ENCODE assay signal across 19 cellular contexts in genomic region chr19:23262892-23263291, GRCh38. TPM values are rescaled to one million over a fixed set of nuclear protein-coding genes. Genes with fewer than 3 reads are reported as not detected.
DNase-seq lines count a peak whose midpoint lies in the region; ATAC-seq, FAIRE-seq and TF ChIP-seq lines count a peak whose summit lies in the region.
"Had no signal": no experiment of that assay in that cellular context is flagged by ENCODE, and none has a peak within 500 bp of the region (broad histone marks: within the 10 kb centered on the region; RNA-seq: fewer than 3 reads in every experiment).

No MANE protein-coding gene starts in this region.

- H3K9ac ChIP-seq in HepG2 (ENCODE audit: insufficient read depth, low read depth, low read length): no peak overlapping the region
- H3K9ac ChIP-seq: BLaER1 treated with 17β-estradiol and CSF1 and Interleukin-3, amounts not matched to agents 10 nM and 100 nM had no signal

- TF ChIP-seq CTCF in activated CD8-positive, alpha-beta T cell treated with anti-CD3 and anti-CD28 coated beads for 36 hours (IDR thresholded peaks at IDR 0.05): no peak
- TF ChIP-seq CTCF in HepG2 (CRISPR knock-in tag; IDR thresholded peaks at IDR 0.05): no peak

- peaks cover 34% of the 10 kb centered on the region for H3K4me1 ChIP-seq in HepG2 (ENCODE audit: insufficient read depth, low read length)
- no peaks in the 10 kb centered on the region for H3K4me1 ChIP-seq in HAP-1
- H3K4me1 ChIP-seq: BLaER1 treated with 17β-estradiol and CSF1 and Interleukin-3, amounts not matched to agents 10 nM and 100 nM had no signal

- POLR2A ChIA-PET in activated CD8-positive, alpha-beta T cell treated with anti-CD3 and anti-CD28 coated beads for 36 hours (lab: Charles Lee): interaction anchor here (1.3 kb wide), 1 partner anchor 11 kb away, joined by 3 read pairs; no protein-coding TSS in a partner anchor
- POLR2A ChIA-PET in activated CD8-positive, alpha-beta T cell treated with anti-CD3 and anti-CD28 coated beads, Interleukin-2, amount 10 ng/mL, durations not matched to agents 7 days and 5 days (lab: Charles Lee): no interaction called here
- POLR2A ChIA-PET in HepG2 (lab: Yijun Ruan, JAX): interaction anchor here (1.2 to 2.9 kb wide), 2 partner anchors 11 to 13 kb away, joined by 5 to 15 read pairs; partner anchors contain the start of gene ZNF724

- H3K4me2 ChIP-seq in HepG2 (ENCODE audit: low read depth, low read length): no peak overlapping the region
- H3K4me2 ChIP-seq: BLaER1 treated with 17β-estradiol and CSF1 and Interleukin-3, amounts not matched to agents 10 nM and 100 nM had no signal

- H3K27me3 Mint-ChIP-seq in activated CD8-positive, alpha-beta T cell treated with anti-CD3 and anti-CD28 coated beads for 36 hours: no peaks in the 10 kb centered on the region
- no peaks in the 10 kb centered on the region for H3K27me3 Mint-ChIP-seq in activated CD8-positive, alpha-beta T cell treated with anti-CD3 and anti-CD28 coated beads, Interleukin-2, amount 10 ng/mL, durations not matched to agents 7 days and 5 days (ENCODE audit: low read depth)
- H3K27me3 Mint-ChIP-seq in stimulated activated naive CD8-positive, alpha-beta T cell treated with anti-CD3 and anti-CD28 coated beads, Interleukin-15, amount 100 ng/mL, for 72 hours: no peaks in the 10 kb centered on the region
- H3K27me3 Mint-ChIP-seq: CD4-positive, CD25-positive, alpha-beta regulatory T cell had no signal

- in situ Hi-C loops in HepG2 (cut with HindIII; ENCODE audit: extremely low pct_ligation_motif_present, low pct_unique_long_range_greater_than_20kb) (loop anchor here (25.0 kb wide), 1 partner anchor 774 kb away; no protein-coding TSS in a partner anchor), HAP-1 (cut with MboI; ENCODE audit: low sequenced_read_pairs) (no loop called here)

- H3K79me2 ChIP-seq in HepG2 (ENCODE audit: insufficient read depth, low read length): no peaks in the 10 kb centered on the region

- TF ChIP-seq RAD21 in HepG2 (CRISPR knock-in tag; IDR thresholded peaks at IDR 0.05): no peak

- WGBS in HepG2 (ENCODE audit: low lambda C conversion rate): 71% methylated on average over 4 of the region's 4 CpGs

- no peaks in the 10 kb centered on the region for H4K20me1 ChIP-seq in HepG2 (ENCODE audit: insufficient read depth, low read length)
- H4K20me1 ChIP-seq: BLaER1 treated with 17β-estradiol and CSF1 and Interleukin-3, amounts not matched to agents 10 nM and 100 nM had no signal

- no peak for FAIRE-seq in HepG2 (lab: Jason Lieb, UNC)
- FAIRE-seq: H1 had no signal

- H3K36me3 ChIP-seq in HepG2 (replicated peaks in 1 of 2; ENCODE audit: control insufficient read depth in 1 of 2, insufficient read depth in 2 of 2, low read length in 2 of 2) (peaks cover 4 to 18% of the 10 kb centered on the region in 2 experiments; a peak in 4 of 5 replicates), HAP-1 (replicated peaks) (peaks cover 29% of the 10 kb centered on the region)

- peak overlapping the region; percentile 21 for H3K27ac Mint-ChIP-seq in activated CD8-positive, alpha-beta T cell treated with anti-CD3 and anti-CD28 coated beads for 36 hours
- H3K27ac Mint-ChIP-seq in activated CD8-positive, alpha-beta T cell treated with anti-CD3 and anti-CD28 coated beads, Interleukin-2, amount 10 ng/mL, durations not matched to agents 7 days and 5 days: no peak overlapping the region
- no peak overlapping the region for H3K27ac Mint-ChIP-seq in stimulated activated naive CD8-positive, alpha-beta T cell treated with anti-CD3 and anti-CD28 coated beads, Interleukin-15, amount 100 ng/mL, for 72 hours
- H3K27ac Mint-ChIP-seq in stimulated activated effector memory CD8-positive, alpha-beta T cell treated with anti-CD3 and anti-CD28 coated beads, Interleukin-12 subunit alpha, Interleukin-12 subunit beta, amount 100 ng/mL, for 72 hours: peak overlapping the region; percentile 43
- H3K27ac Mint-ChIP-seq: HFFc6 had no signal

- BruUV-seq in HepG2 (replicated peaks; lab: Mats Ljungman, UMichigan): no TSS peak

- no peak for TF ChIP-seq EP300 in HepG2 (IDR thresholded peaks at IDR 0.05; ENCODE audit: low read depth in 2 of 2, low read length in 2 of 2)
- TF ChIP-seq EP300 in HepG2 (CRISPR knock-in tag; IDR thresholded peaks at IDR 0.05; ENCODE audit: borderline replicate concordance): no peak

- no peak overlapping the region for H3K4me3 Mint-ChIP-seq in activated CD8-positive, alpha-beta T cell treated with anti-CD3 and anti-CD28 coated beads for 36 hours
- no peak overlapping the region for H3K4me3 Mint-ChIP-seq in activated CD8-positive, alpha-beta T cell treated with anti-CD3 and anti-CD28 coated beads, Interleukin-2, amount 10 ng/mL, durations not matched to agents 7 days and 5 days
- H3K4me3 Mint-ChIP-seq in stimulated activated naive CD8-positive, alpha-beta T cell treated with anti-CD3 and anti-CD28 coated beads, Interleukin-15, amount 100 ng/mL, for 72 hours: no peak overlapping the region
- no peak overlapping the region for H3K4me3 Mint-ChIP-seq in stimulated activated effector memory CD8-positive, alpha-beta T cell treated with anti-CD3 and anti-CD28 coated beads, Interleukin-12 subunit alpha, Interleukin-12 subunit beta, amount 100 ng/mL, for 72 hours
- H3K4me3 Mint-ChIP-seq: CD4-positive, CD25-positive, alpha-beta regulatory T cell; HFFc6 had no signal

- ATAC-seq in activated CD8-positive, alpha-beta T cell treated with anti-CD3 and anti-CD28 coated beads for 36 hours: no peak
- no peak for ATAC-seq in activated CD8-positive, alpha-beta T cell treated with anti-CD3 and anti-CD28 coated beads, Interleukin-2, amount 10 ng/mL, durations not matched to agents 7 days and 5 days
- peak; percentile 24 for ATAC-seq in stimulated activated naive CD8-positive, alpha-beta T cell treated with anti-CD3 and anti-CD28 coated beads, Interleukin-15, Interleukin-2, amounts not matched to agents 100 U/mL and 50 U/mL, for 24 hours
- ATAC-seq in stimulated activated naive CD8-positive, alpha-beta T cell treated with anti-CD3 and anti-CD28 coated beads, Interleukin-15, amount 100 ng/mL, for 72 hours: no peak
- peak; percentile 67 for ATAC-seq in HepG2
- peak; percentile 8 for ATAC-seq in stimulated activated effector memory CD8-positive, alpha-beta T cell treated with anti-CD3 and anti-CD28 coated beads, Interleukin-12 subunit alpha, Interleukin-12 subunit beta, amount 100 ng/mL, for 72 hours

- H2AFZ ChIP-seq in HepG2 (ENCODE audit: low read length): no peak overlapping the region

- peaks cover 63% of the 10 kb centered on the region for H3K36me3 Mint-ChIP-seq in activated CD8-positive, alpha-beta T cell treated with anti-CD3 and anti-CD28 coated beads for 36 hours (ENCODE audit: low read depth)
- peaks cover 72% of the 10 kb centered on the region for H3K36me3 Mint-ChIP-seq in activated CD8-positive, alpha-beta T cell treated with anti-CD3 and anti-CD28 coated beads, Interleukin-2, amount 10 ng/mL, durations not matched to agents 7 days and 5 days (ENCODE audit: low read depth)
- peaks cover 48% of the 10 kb centered on the region for H3K36me3 Mint-ChIP-seq in stimulated activated effector memory CD8-positive, alpha-beta T cell treated with anti-CD3 and anti-CD28 coated beads, Interleukin-12 subunit alpha, Interleukin-12 subunit beta, amount 100 ng/mL, for 72 hours

- H3K9me3 ChIP-seq in HepG2 (ENCODE audit: low read length) (no peaks in the 10 kb centered on the region), HAP-1 (no peaks in the 10 kb centered on the region)
- H3K9me3 ChIP-seq: BLaER1 treated with 17β-estradiol and CSF1 and Interleukin-3, amounts not matched to agents 10 nM and 100 nM had no signal

- H3K4me3 ChIP-seq in HepG2 (replicated peaks in 1 of 3; ENCODE audit: insufficient read depth in 1 of 3, low read depth in 2 of 3, low read length in 3 of 3) (no peak overlapping the region), HAP-1 (no peak overlapping the region)
- H3K4me3 ChIP-seq: BLaER1 treated with 17β-estradiol and CSF1 and Interleukin-3, amounts not matched to agents 10 nM and 100 nM had no signal

- H3K9me3 Mint-ChIP-seq in activated CD8-positive, alpha-beta T cell treated with anti-CD3 and anti-CD28 coated beads for 36 hours: no peaks in the 10 kb centered on the region
- no peaks in the 10 kb centered on the region for H3K9me3 Mint-ChIP-seq in activated CD8-positive, alpha-beta T cell treated with anti-CD3 and anti-CD28 coated beads, Interleukin-2, amount 10 ng/mL, durations not matched to agents 7 days and 5 days (ENCODE audit: insufficient read depth)
- H3K9me3 Mint-ChIP-seq in stimulated activated naive CD8-positive, alpha-beta T cell treated with anti-CD3 and anti-CD28 coated beads, Interleukin-15, amount 100 ng/mL, for 72 hours: peaks cover 0 to 3% of the 10 kb centered on the region in 2 donors
- H3K9me3 Mint-ChIP-seq in stimulated activated effector memory CD8-positive, alpha-beta T cell treated with anti-CD3 and anti-CD28 coated beads, Interleukin-12 subunit alpha, Interleukin-12 subunit beta, amount 100 ng/mL, for 72 hours: no peaks in the 10 kb centered on the region
- H3K9me3 Mint-ChIP-seq: HFFc6 had no signal

- H3K4me1 Mint-ChIP-seq in activated CD8-positive, alpha-beta T cell treated with anti-CD3 and anti-CD28 coated beads for 36 hours (ENCODE audit: low read depth): peaks cover 9% of the 10 kb centered on the region
- H3K4me1 Mint-ChIP-seq in activated CD8-positive, alpha-beta T cell treated with anti-CD3 and anti-CD28 coated beads, Interleukin-2, amount 10 ng/mL, durations not matched to agents 7 days and 5 days (ENCODE audit: low read depth): no peaks in the 10 kb centered on the region
- no peaks in the 10 kb centered on the region for H3K4me1 Mint-ChIP-seq in stimulated activated naive CD8-positive, alpha-beta T cell treated with anti-CD3 and anti-CD28 coated beads, Interleukin-15, amount 100 ng/mL, for 72 hours
- H3K4me1 Mint-ChIP-seq in stimulated activated effector memory CD8-positive, alpha-beta T cell treated with anti-CD3 and anti-CD28 coated beads, Interleukin-12 subunit alpha, Interleukin-12 subunit beta, amount 100 ng/mL, for 72 hours: peaks cover 8% of the 10 kb centered on the region

- CTCF ChIA-PET in activated CD8-positive, alpha-beta T cell treated with anti-CD3 and anti-CD28 coated beads for 36 hours (lab: Charles Lee): no interaction called here
- CTCF ChIA-PET in activated CD8-positive, alpha-beta T cell treated with anti-CD3 and anti-CD28 coated beads, Interleukin-2, amount 10 ng/mL, durations not matched to agents 7 days and 5 days (lab: Charles Lee): no interaction called here
- CTCF ChIA-PET in HepG2 (lab: Yijun Ruan, JAX; ENCODE audit: low intra/inter-chr PET ratio, low total read pairs): no interaction called here

- intact Hi-C loops in activated CD8-positive, alpha-beta T cell treated with anti-CD3 and anti-CD28 coated beads for 36 hours (cut with micrococcal nuclease): no loop called here
- intact Hi-C loops in HepG2 (cut with micrococcal nuclease; ENCODE audit: unreplicated experiment): no loop called here

- H3K27ac ChIP-seq in HepG2 (ENCODE audit: extremely low read length, insufficient read depth, low read length): peak overlapping the region; percentile 49
- H3K27ac ChIP-seq: BLaER1 treated with 17β-estradiol and CSF1 and Interleukin-3, amounts not matched to agents 10 nM and 100 nM; HL-60 had no signal

- no peak for DNase-seq in activated CD8-positive, alpha-beta T cell treated with anti-CD3 and anti-CD28 coated beads for 36 hours
- no peak for DNase-seq in activated CD8-positive, alpha-beta T cell treated with anti-CD3 and anti-CD28 coated beads, Interleukin-2, amount 10 ng/mL, durations not matched to agents 7 days and 5 days
- no peak for DNase-seq in stimulated activated naive CD8-positive, alpha-beta T cell treated with anti-CD3 and anti-CD28 coated beads, Interleukin-15, Interleukin-2, amounts not matched to agents 100 U/mL and 50 U/mL, for 24 hours
- DNase-seq in stimulated activated naive CD8-positive, alpha-beta T cell treated with anti-CD3 and anti-CD28 coated beads, Interleukin-15, amount 100 ng/mL, for 72 hours: no peak
- DNase-seq in HepG2 (ENCODE audit: low spot score): no peak
- DNase-seq in stimulated activated effector memory CD8-positive, alpha-beta T cell treated with anti-CD3 and anti-CD28 coated beads, Interleukin-12 subunit alpha, Interleukin-12 subunit beta, amount 100 ng/mL, for 72 hours (ENCODE audit: low spot score in 2 of 2): no peak
- DNase-seq in HAP-1 (ENCODE audit: low spot score in 2 of 2): no peak
- no peak for DNase-seq in NCI-H2081 treated with DMSO at 0.1 percent for 48 hours (lab: John Stamatoyannopoulos, UW)
- DNase-seq: ACHN; Calu3; CD4-positive, CD25-positive, alpha-beta regulatory T cell; DMS 273 treated with DMSO at 0.1 percent for 48 hours; DND-41; GDM1; HCEC 1CT; HFFc6 had no signal

- TF ChIP-seq POLR2A in HepG2 (IDR thresholded peaks at IDR 0.05; ENCODE audit: insufficient read depth in 1 of 2, low read depth in 2 of 2, low read length in 2 of 2): no peak

- H3K27me3 ChIP-seq in HepG2 (ENCODE audit: control insufficient read depth in 1 of 2, insufficient read depth in 2 of 2, low read length in 2 of 2) (no peaks in the 10 kb centered on the region), HAP-1 (ENCODE audit: low read depth) (no peaks in the 10 kb centered on the region)
- H3K27me3 ChIP-seq: BLaER1 treated with 17β-estradiol and CSF1 and Interleukin-3, amounts not matched to agents 10 nM and 100 nM had no signal

RNA-seq across cellular contexts. Expression of gene ZNF724, which starts 12.7 kb away (rescaled TPM):
- 10 to 100 TPM; 15.6 to 15.7 TPM for total RNA-seq in activated CD8-positive, alpha-beta T cell treated with anti-CD3 and anti-CD28 coated beads for 36 hours
- 10 to 100 TPM; 16.1 to 17.4 TPM for total RNA-seq in activated CD8-positive, alpha-beta T cell treated with anti-CD3 and anti-CD28 coated beads, Interleukin-2, amount 10 ng/mL, durations not matched to agents 7 days and 5 days
- 15.0 and 19.8 TPM in 2 replicates for total RNA-seq in HepG2 (2016; rRNA removed; fragmentation: Illumina TruSeq; extraction: Trizol)
- total RNA-seq in HepG2 (2016; cell fraction: cytosol; rRNA removed; fragmentation: Illumina TruSeq; extraction: Trizol; ENCODE audit: low read depth): 1.2 and 1.3 TPM in 2 replicates
- 14.7 and 20.5 TPM in 2 replicates for total RNA-seq in HepG2 (2016; cell fraction: insoluble cytoplasmic fraction; rRNA removed; fragmentation: Illumina TruSeq; extraction: Trizol)
- 4.5 and 5.8 TPM in 2 replicates for total RNA-seq in HepG2 (2016; cell fraction: membrane; rRNA removed; fragmentation: Illumina TruSeq; extraction: Trizol)
- 10.0 and 10.6 TPM in 2 replicates for total RNA-seq in HepG2 (2016; cell fraction: nucleus; rRNA removed; fragmentation: Illumina TruSeq; extraction: Trizol)
- 1.1 and 1.5 TPM in 2 replicates for polyA plus RNA-seq in HepG2 (2011; rRNA removed)
- polyA plus RNA-seq in HepG2 (2011; cell fraction: cytosol; rRNA removed): 0.48 and 0.71 TPM in 2 replicates
- 1.1 and 1.5 TPM in 2 replicates for polyA plus RNA-seq in HepG2 (2011; cell fraction: nucleus; rRNA removed)
- 0.68 and 1.2 TPM in 2 replicates for polyA plus RNA-seq in HepG2 (2012)
- 0.08 TPM in 1 of 2 replicates, not detected in the other for polyA plus RNA-seq in HepG2 (2016; cell fraction: cytosol; fragmentation: Illumina TruSeq; extraction: Trizol; ENCODE audit: low read depth)
- 4.2 and 4.7 TPM in 2 replicates for polyA plus RNA-seq in HepG2 (2016; cell fraction: insoluble cytoplasmic fraction; fragmentation: Illumina TruSeq; extraction: Trizol; ENCODE audit: low read depth)
- polyA plus RNA-seq in HepG2 (2016; cell fraction: membrane; fragmentation: Illumina TruSeq; extraction: Trizol; ENCODE audit: low read depth): 0.10 and 0.54 TPM in 2 replicates
- polyA plus RNA-seq in HepG2 (2016; cell fraction: nucleus; fragmentation: Illumina TruSeq; extraction: Trizol; ENCODE audit: insufficient read depth, low read depth): 2.7 and 3.8 TPM in 2 replicates
- polyA minus RNA-seq in HepG2 (2011; rRNA and poly(A)+ RNA removed; ENCODE audit: low replicate concordance): 6.3 TPM in 1 of 2 replicates, not detected in the other
- polyA minus RNA-seq in HepG2 (2011; cell fraction: cytosol; rRNA and poly(A)+ RNA removed): 4.6 and 6.9 TPM in 2 replicates
- 8.7 and 9.0 TPM in 2 replicates for polyA minus RNA-seq in HepG2 (2011; cell fraction: nucleus; rRNA and poly(A)+ RNA removed)

Comparison
In these comparisons a context has a peak if more than half of its experiments do, and no peak if none do; other contexts are left out.
1. ATAC-seq: peak in stimulated activated naive CD8-positive, alpha-beta T cell treated with anti-CD3 and anti-CD28 coated beads, Interleukin-15, Interleukin-2, amounts not matched to agents 100 U/mL and 50 U/mL, for 24 hours (single experiment), HepG2 (single experiment) and stimulated activated effector memory CD8-positive, alpha-beta T cell treated with anti-CD3 and anti-CD28 coated beads, Interleukin-12 subunit alpha, Interleukin-12 subunit beta, amount 100 ng/mL, for 72 hours (single experiment); none in activated CD8-positive, alpha-beta T cell treated with anti-CD3 and anti-CD28 coated beads for 36 hours (single experiment), activated CD8-positive, alpha-beta T cell treated with anti-CD3 and anti-CD28 coated beads, Interleukin-2, amount 10 ng/mL, durations not matched to agents 7 days and 5 days (single experiment) and stimulated activated naive CD8-positive, alpha-beta T cell treated with anti-CD3 and anti-CD28 coated beads, Interleukin-15, amount 100 ng/mL, for 72 hours (single experiment).
2. H3K27ac Mint-ChIP-seq: peak in activated CD8-positive, alpha-beta T cell treated with anti-CD3 and anti-CD28 coated beads for 36 hours (single experiment) and stimulated activated effector memory CD8-positive, alpha-beta T cell treated with anti-CD3 and anti-CD28 coated beads, Interleukin-12 subunit alpha, Interleukin-12 subunit beta, amount 100 ng/mL, for 72 hours (single experiment); none in activated CD8-positive, alpha-beta T cell treated with anti-CD3 and anti-CD28 coated beads, Interleukin-2, amount 10 ng/mL, durations not matched to agents 7 days and 5 days (single experiment) and stimulated activated naive CD8-positive, alpha-beta T cell treated with anti-CD3 and anti-CD28 coated beads, Interleukin-15, amount 100 ng/mL, for 72 hours (0 of 2).